ENCODE assay signal across 16 cellular contexts in genomic region chr7:156773966-156774365, GRCh38.
DNase-seq lines count a peak whose midpoint lies in the region; ATAC-seq and TF ChIP-seq lines count a peak whose summit lies in the region.
"Had no signal": no experiment of that assay in that cellular context is flagged by ENCODE, and none has a peak within 500 bp of the region (broad histone marks: within the 10 kb centered on the region; RNA-seq: fewer than 3 reads in every experiment).

No MANE protein-coding gene starts in this region.

- TF ChIP-seq POLR2A in IMR-90 (IDR thresholded peaks at IDR 0.05; ENCODE audit: low read depth, low read length), result no peak
- no peak for TF ChIP-seq POLR2A in upper lobe of left lung (IDR thresholded peaks at IDR 0.05)

- H3K36me3 ChIP-seq in IMR-90 (ENCODE audit: control insufficient read depth, insufficient read depth, low read length) (no peaks in the 10 kb centered on the region), upper lobe of left lung (no peaks in the 10 kb centered on the region)
- H3K36me3 ChIP-seq: brain microvascular endothelial cell had no signal

- no peaks in the 10 kb centered on the region for H3K4me1 ChIP-seq in IMR-90 (ENCODE audit: control insufficient read depth, insufficient read depth, low read length)
- peaks cover 0 to 4% (median under 1%) of the 10 kb centered on the region in 4 donors for H3K4me1 ChIP-seq in upper lobe of left lung
- H3K4me1 ChIP-seq: A549, tibial nerve had no signal

- H3K56ac ChIP-seq in IMR-90 (ENCODE audit: extremely low read depth, insufficient read depth, low read length), result no peak overlapping the region

- no peak overlapping the region for H2BK120ac ChIP-seq in IMR-90 (ENCODE audit: low read depth, low read length)

- WGBS in IMR-90 (ENCODE audit: extremely low coverage in 2 of 2, insufficient read length in 1 of 2), 2 experiments, result no CpG with 5 or more reads among the region's 1 CpG
- 96 to 100% methylated on average over 1 of the region's 1 CpG for WGBS in upper lobe of left lung, 2 donors

- H2AK5ac ChIP-seq in IMR-90 (ENCODE audit: low read depth, low read length), result no peak overlapping the region

- no peaks in the 10 kb centered on the region for H3K27me3 ChIP-seq in IMR-90 (ENCODE audit: control insufficient read depth, insufficient read depth, low read length)
- no peaks in the 10 kb centered on the region for H3K27me3 ChIP-seq in upper lobe of left lung
- H3K27me3 ChIP-seq: brain microvascular endothelial cell, tibial nerve had no signal

- intact Hi-C loops in IMR-90 (cut with micrococcal nuclease), result no loop called here

- peaks cover 28% of the 10 kb centered on the region for H3K36me3 Mint-ChIP-seq in activated naive CD4-positive, alpha-beta T cell treated with anti-CD3 and anti-CD28 coated beads, Interleukin-2, amount 50 U/mL, for 24 hours
- peaks cover 10% of the 10 kb centered on the region for H3K36me3 Mint-ChIP-seq in activated naive CD4-positive, alpha-beta T cell treated with anti-CD3 and anti-CD28 coated beads, Interleukin-2, amount 10 ng/mL, durations not matched to agents 7 days and 5 days
- H3K36me3 Mint-ChIP-seq in stimulated activated naive B cell treated with anti-CD40 and anti-IgM and Interleukin-4, amounts not matched to agents 10 μg/mL and 1 μg/mL and 100 μg/mL, for 72 hours, result peaks cover 44 to 50% of the 10 kb centered on the region in 2 donors

- no peak overlapping the region for H3K4me2 ChIP-seq in IMR-90 (ENCODE audit: low read depth, low read length)
- H3K4me2 ChIP-seq: A549 had no signal

- in situ Hi-C loops in IMR-90 (cut with MboI; ENCODE audit: low sequenced_read_pairs), result no loop called here

- no TSS peak for BruUV-seq in IMR-90 (replicated peaks; lab: Mats Ljungman, UMichigan)

- no peak for TF ChIP-seq EP300 in upper lobe of left lung (IDR thresholded peaks at IDR 0.05)

- no peaks in the 10 kb centered on the region for H3K27me3 Mint-ChIP-seq in activated naive CD4-positive, alpha-beta T cell treated with anti-CD3 and anti-CD28 coated beads, Interleukin-2, amount 50 U/mL, for 24 hours
- H3K27me3 Mint-ChIP-seq in activated naive CD4-positive, alpha-beta T cell treated with anti-CD3 and anti-CD28 coated beads, Interleukin-2, amount 10 ng/mL, durations not matched to agents 7 days and 5 days, result no peaks in the 10 kb centered on the region
- no peaks in the 10 kb centered on the region for H3K27me3 Mint-ChIP-seq in stimulated activated naive B cell treated with anti-CD40 and anti-IgM and Interleukin-4, amounts not matched to agents 10 μg/mL and 1 μg/mL and 100 μg/mL, for 72 hours

- no peak overlapping the region for H2AK9ac ChIP-seq in IMR-90 (replicated peaks; ENCODE audit: low read depth, low read length, poor library complexity)

- no peak overlapping the region for H4K91ac ChIP-seq in IMR-90 (ENCODE audit: insufficient read depth, low read depth, low read length)

- POLR2A ChIA-PET in IMR-90 (lab: Charles Lee; ENCODE audit: unreplicated experiment), result interaction anchor here (0.7 kb wide), 1 partner anchor 305 kb away, joined by 6 read pairs; no protein-coding TSS in a partner anchor

- H3K23ac ChIP-seq in IMR-90 (ENCODE audit: low read depth, low read length), result no peak overlapping the region

- H2BK20ac ChIP-seq in IMR-90 (ENCODE audit: low read depth, low read length), result no peak overlapping the region

- no peak overlapping the region for H2AFZ ChIP-seq in IMR-90 (replicated peaks; ENCODE audit: low read length, poor library complexity)

- H3K4me3 Mint-ChIP-seq in activated naive CD4-positive, alpha-beta T cell treated with anti-CD3 and anti-CD28 coated beads, Interleukin-2, amount 50 U/mL, for 24 hours, result no peak overlapping the region
- H3K4me3 Mint-ChIP-seq in activated naive CD4-positive, alpha-beta T cell treated with anti-CD3 and anti-CD28 coated beads, Interleukin-2, amount 10 ng/mL, durations not matched to agents 7 days and 5 days, result no peak overlapping the region
- no peak overlapping the region for H3K4me3 Mint-ChIP-seq in stimulated activated naive B cell treated with anti-CD40 and anti-IgM and Interleukin-4, amounts not matched to agents 10 μg/mL and 1 μg/mL and 100 μg/mL, for 72 hours
- H3K4me3 Mint-ChIP-seq: nephron progenitor cell had no signal

- H3K9me3 Mint-ChIP-seq in activated naive CD4-positive, alpha-beta T cell treated with anti-CD3 and anti-CD28 coated beads, Interleukin-2, amount 50 U/mL, for 24 hours, result peaks cover 4% of the 10 kb centered on the region
- no peaks in the 10 kb centered on the region for H3K9me3 Mint-ChIP-seq in activated naive CD4-positive, alpha-beta T cell treated with anti-CD3 and anti-CD28 coated beads, Interleukin-2, amount 10 ng/mL, durations not matched to agents 7 days and 5 days
- H3K9me3 Mint-ChIP-seq in stimulated activated naive B cell treated with anti-CD40 and anti-IgM and Interleukin-4, amounts not matched to agents 10 μg/mL and 1 μg/mL and 100 μg/mL, for 72 hours, result peaks cover 12 to 14% of the 10 kb centered on the region in 2 donors

- no peak overlapping the region for H2BK15ac ChIP-seq in IMR-90 (ENCODE audit: low read depth, low read length)

- peak overlapping the region; percentile 67 for H3K27ac Mint-ChIP-seq in activated naive CD4-positive, alpha-beta T cell treated with anti-CD3 and anti-CD28 coated beads, Interleukin-2, amount 50 U/mL, for 24 hours
- H3K27ac Mint-ChIP-seq in activated naive CD4-positive, alpha-beta T cell treated with anti-CD3 and anti-CD28 coated beads, Interleukin-2, amount 10 ng/mL, durations not matched to agents 7 days and 5 days, result no peak overlapping the region
- peak overlapping the region; percentile 44 for H3K27ac Mint-ChIP-seq in stimulated activated naive B cell treated with anti-CD40 and anti-IgM and Interleukin-4, amounts not matched to agents 10 μg/mL and 1 μg/mL and 100 μg/mL, for 72 hours
- H3K27ac Mint-ChIP-seq: nephron progenitor cell had no signal

- no peak overlapping the region for H3K4me3 ChIP-seq in IMR-90 (ENCODE audit: insufficient read depth, low read depth, low read length)
- H3K4me3 ChIP-seq in upper lobe of left lung, result no peak overlapping the region
- H3K4me3 ChIP-seq: A549, tibial nerve had no signal

- no peak for DNase-seq in activated naive CD4-positive, alpha-beta T cell treated with anti-CD3 and anti-CD28 coated beads, Interleukin-2, amount 10 ng/mL, durations not matched to agents 7 days and 5 days
- DNase-seq in IMR-90 (peak; percentile 8), upper lobe of left lung (no peak), NCI-H69 (lab: John Stamatoyannopoulos, UW) (no peak)
- no peak for DNase-seq in stimulated activated naive B cell treated with anti-CD40 and anti-IgM and Interleukin-4, amounts not matched to agents 10 μg/mL and 1 μg/mL and 100 μg/mL, for 72 hours
- DNase-seq in activated effector memory CD4-positive, alpha-beta T cell treated with anti-CD3 and anti-CD28 coated beads, Interleukin-2, amount 50 U/mL, for 16 hours, result no peak
- DNase-seq: brain microvascular endothelial cell, left colon, NCI-H510A, nephron progenitor cell, small intestine had no signal

- ATAC-seq in HG02759 (IDR thresholded peaks at IDR 0.05; ENCODE audit: unreplicated experiment) (peak; percentile 60), IMR-90 (ENCODE audit: low read depth) (no peak), upper lobe of left lung (ENCODE audit: low FRiP score in 2 of 2) (no peak)
- ATAC-seq in stimulated activated naive B cell treated with anti-CD40 and anti-IgM and Interleukin-4, amounts not matched to agents 10 μg/mL and 1 μg/mL and 100 μg/mL, for 72 hours (replicated peaks), result peak; percentile 27 to 35
- ATAC-seq: A549, left colon had no signal

- H3K9me1 ChIP-seq in IMR-90 (ENCODE audit: insufficient read depth, low read length), result no peaks in the 10 kb centered on the region

- H3K14ac ChIP-seq in IMR-90 (replicated peaks; ENCODE audit: low read depth, low read length), result no peak overlapping the region

- CTCF ChIA-PET in activated naive CD4-positive, alpha-beta T cell treated with anti-CD3 and anti-CD28 coated beads, Interleukin-2, amount 10 ng/mL, durations not matched to agents 7 days and 5 days (lab: Charles Lee), result interaction anchor here (0.9 kb wide), 1 partner anchor 302 kb away, joined by 3 read pairs; no protein-coding TSS in a partner anchor
- CTCF ChIA-PET in IMR-90 (lab: Yijun Ruan, JAX), result no interaction called here

- TF ChIP-seq CTCF in IMR-90 (conservative IDR thresholded peaks at IDR 0.05; ENCODE audit: low read depth, low read length), result no peak
- TF ChIP-seq CTCF in upper lobe of left lung (IDR thresholded peaks at IDR 0.05), result no peak

- H3K27ac ChIP-seq in IMR-90 (ENCODE audit: insufficient read depth, low read length) (no peak overlapping the region), upper lobe of left lung (no peak overlapping the region)
- H3K27ac ChIP-seq: A549, brain microvascular endothelial cell, HL-60, tibial nerve had no signal

- peaks cover 40% of the 10 kb centered on the region for H3K4me1 Mint-ChIP-seq in activated naive CD4-positive, alpha-beta T cell treated with anti-CD3 and anti-CD28 coated beads, Interleukin-2, amount 50 U/mL, for 24 hours
- H3K4me1 Mint-ChIP-seq in activated naive CD4-positive, alpha-beta T cell treated with anti-CD3 and anti-CD28 coated beads, Interleukin-2, amount 10 ng/mL, durations not matched to agents 7 days and 5 days, result peaks cover 13% of the 10 kb centered on the region
- H3K4me1 Mint-ChIP-seq in stimulated activated naive B cell treated with anti-CD40 and anti-IgM and Interleukin-4, amounts not matched to agents 10 μg/mL and 1 μg/mL and 100 μg/mL, for 72 hours, result peaks cover 42 to 75% of the 10 kb centered on the region in 2 donors

- no peaks in the 10 kb centered on the region for H3K79me1 ChIP-seq in IMR-90 (ENCODE audit: low read depth in 1 of 2, low read length in 2 of 2)

- no peak overlapping the region for H3K4ac ChIP-seq in IMR-90 (ENCODE audit: low read depth, low read length)

- no peak overlapping the region for H3K9ac ChIP-seq in IMR-90 (ENCODE audit: low read depth, low read length)

- no peak for TF ChIP-seq RAD21 in IMR-90 (IDR thresholded peaks at IDR 0.05; ENCODE audit: low read length)

- H2BK5ac ChIP-seq in IMR-90 (ENCODE audit: low read depth, low read length, poor library complexity, severe bottlenecking), result no peak overlapping the region

- no peak overlapping the region for H4K5ac ChIP-seq in IMR-90 (ENCODE audit: low read depth, low read length)

- no peaks in the 10 kb centered on the region for H4K20me1 ChIP-seq in IMR-90 (ENCODE audit: insufficient read depth, low read length)

- no peak overlapping the region for H3K18ac ChIP-seq in IMR-90 (ENCODE audit: low read depth, low read length)

- dilution Hi-C loops in IMR-90 (cut with HindIII; ENCODE audit: low sequenced_read_pairs, unreplicated experiment), result no loop called here

- no peaks in the 10 kb centered on the region for H3K9me3 ChIP-seq in IMR-90 (ENCODE audit: control insufficient read depth, insufficient read depth, low read length)
- H3K9me3 ChIP-seq in upper lobe of left lung, result no peaks in the 10 kb centered on the region
- H3K9me3 ChIP-seq: A549 had no signal

- no peak overlapping the region for H4K8ac ChIP-seq in IMR-90 (ENCODE audit: low read depth in 2 of 2, low read length in 2 of 2)

TF ChIP-seq in IMR-90, 13 proteins besides CTCF, POLR2A, EP300 and RAD21 (continues in another document):
- no peak for TF ChIP-seq CHD1 (IDR thresholded peaks at IDR 0.05; ENCODE audit: low read depth, low read length)
- TF ChIP-seq CEBPB (IDR thresholded peaks at IDR 0.05; ENCODE audit: low read depth, low read length), result no peak
- TF ChIP-seq FOS (IDR thresholded peaks at IDR 0.05; ENCODE audit: low read depth, low read length), result no peak
- TF ChIP-seq RCOR1 (IDR thresholded peaks at IDR 0.05; ENCODE audit: insufficient replicate concordance, low read length), result no peak

Comparison
In these comparisons a context has a peak if more than half of its experiments do, and no peak if none do; other contexts are left out.
1. ATAC-seq: peak in HG02759 (single experiment) and stimulated activated naive B cell treated with anti-CD40 and anti-IgM and Interleukin-4, amounts not matched to agents 10 μg/mL and 1 μg/mL and 100 μg/mL, for 72 hours (2 of 2); none in IMR-90 (single experiment) and upper lobe of left lung (0 of 2).